In genomic region chr2:73233154-73233931, GRCh38 we compare ENCODE assay signal across 8 cellular contexts. TPM values are rescaled to one million over a fixed set of nuclear protein-coding genes. Genes with fewer than 3 reads are reported as not detected.
DNase-seq lines count a peak whose midpoint lies in the region; ATAC-seq, FAIRE-seq and TF ChIP-seq lines count a peak whose summit lies in the region.

TSS of gene PRADC1 (minus strand) at chr2:73233239. CDS start at chr2:73233160, 79 bp downstream.

- DNase-seq in AG20443 (ENCODE audit: low spot score), result peak; percentile 98
- peak; percentile 99 for DNase-seq in NCI-H510A (lab: John Stamatoyannopoulos, UW)
- peak; percentile 85 for DNase-seq in activated CD4-positive, alpha-beta T cell treated with anti-CD3 and anti-CD28 coated beads for 24 hours (ENCODE audit: low read depth in 2 of 2)
- DNase-seq in chondrocyte (ENCODE audit: low spot score), result peak; percentile 100
- DNase-seq in kidney, result peak; percentile 99
- peak; percentile 95 for DNase-seq in stimulated activated CD4-positive, alpha-beta T cell treated with anti-CD3 and anti-CD28 coated beads, Interleukin-15, amount 100 ng/mL, for 24 hours

- peak within 1 kb of the TSS; percentile 95 for H3K27ac Mint-ChIP-seq in chondrocyte (ENCODE audit: unreplicated experiment)

- H3K9me3 ChIP-seq in kidney (ENCODE audit: control insufficient read depth in 1 of 2, low read length in 2 of 2), result no peaks in the 10 kb centered on the region

- H3K4me1 ChIP-seq in kidney (ENCODE audit: control insufficient read depth in 1 of 2, insufficient read depth in 1 of 2, low read depth in 1 of 2, low read length in 2 of 2), result peaks cover 11 to 20% of the 10 kb centered on the region in 2 donors

- peaks cover 1% of the 10 kb centered on the region for H3K36me3 Mint-ChIP-seq in chondrocyte (ENCODE audit: low read depth)

- FAIRE-seq in kidney (lab: Jason Lieb, UNC), result peak; percentile 96

- no peaks in the 10 kb centered on the region for H3K27me3 Mint-ChIP-seq in chondrocyte (ENCODE audit: low read depth)

- peak within 1 kb of the TSS; percentile 89 to 90 for H3K27ac ChIP-seq in kidney (ENCODE audit: low read depth in 2 of 2, low read length in 2 of 2)

- peaks cover 35% of the 10 kb centered on the region for H3K4me1 Mint-ChIP-seq in chondrocyte (ENCODE audit: low read depth)

- no peaks in the 10 kb centered on the region for H3K9me3 Mint-ChIP-seq in chondrocyte (ENCODE audit: low read depth)

- H3K4me3 Mint-ChIP-seq in chondrocyte (ENCODE audit: unreplicated experiment), result peak within 1 kb of the TSS; percentile 96

- peaks cover 0 to 12% of the 10 kb centered on the region in 2 donors for H3K36me3 ChIP-seq in kidney (ENCODE audit: control insufficient read depth in 1 of 2, insufficient read depth in 2 of 2, low read length in 2 of 2)

- intact Hi-C loops in kidney (cut with DNase I), result no loop called here

- no peak for TF ChIP-seq CTCF in chondrocyte (IDR thresholded peaks at IDR 0.05)
- no peak for TF ChIP-seq CTCF in kidney (IDR thresholded peaks at IDR 0.05; ENCODE audit: borderline replicate concordance, extremely low read depth, insufficient read depth)

- peak; percentile 89 for ATAC-seq in HG03432 (IDR thresholded peaks at IDR 0.05; ENCODE audit: unreplicated experiment)

- peak within 1 kb of the TSS; percentile 98 for H3K4me3 ChIP-seq in kidney (ENCODE audit: low read length in 2 of 2)

- H3K9ac ChIP-seq in kidney (ENCODE audit: low read length in 2 of 2), result peak within 1 kb of the TSS; percentile 85 to 96

- TF ChIP-seq POLR2A in GM19099 (IDR thresholded peaks at IDR 0.05; ENCODE audit: extremely low read depth, insufficient read length, low read depth), result peak; percentile 68

RNA-seq across cellular contexts. Expression of gene PRADC1, which starts in this region (rescaled TPM):
- total RNA-seq in chondrocyte, result 21.7 to 32.4 TPM (median 23.0 TPM) in 3 replicates
- 16.1 TPM for total RNA-seq in kidney
- 57.7 TPM for polyA plus RNA-seq in kidney (ENCODE audit: insufficient read depth, low read depth, low replicate concordance)

Comparison
In these comparisons a context has a peak if more than half of its experiments do, and no peak if none do; other contexts are left out.
1. Peak in every context shown above with its lines: DNase-seq, ATAC-seq, H3K4me3 ChIP-seq and H3K27ac ChIP-seq.